In the genomic region with DNA sequence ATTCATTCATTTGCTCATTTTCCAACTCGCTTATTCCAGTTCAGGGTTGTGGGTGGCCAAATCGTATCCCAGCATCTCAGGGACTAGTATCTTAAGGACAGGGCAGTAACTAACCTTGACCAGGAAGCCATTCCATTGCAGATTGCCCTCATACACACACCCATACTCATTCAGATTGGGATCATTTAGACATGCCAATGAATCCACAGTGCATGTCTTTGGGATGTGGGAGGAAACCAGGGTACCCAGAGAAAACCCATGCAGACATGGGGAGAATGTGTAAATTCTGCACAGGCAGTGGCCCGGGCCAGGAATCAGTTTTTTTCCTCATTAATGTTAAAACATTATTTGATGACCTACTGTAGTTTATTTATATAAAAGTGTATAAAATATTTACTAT, we compare ENCODE assay signal across 8 cellular contexts.
"Had no signal": no experiment of that assay in that cellular context is flagged by ENCODE, and none has a peak within 500 bp of the region (broad histone marks: within the 10 kb centered on the region; RNA-seq: fewer than 3 reads in every experiment).

No MANE protein-coding gene starts in this region.

- ATAC-seq: GM12878 had no signal

- FAIRE-seq: G401.6, GM12878, GM12891, GM12892, GM18507, GM19239 had no signal

- DNase-seq: GDM1, GF-D8 had no signal

- H3K4me3 ChIP-seq: GM12878 had no signal
